Comparison of ENCODE assay signal across 1 cellular context in the genomic region with DNA sequence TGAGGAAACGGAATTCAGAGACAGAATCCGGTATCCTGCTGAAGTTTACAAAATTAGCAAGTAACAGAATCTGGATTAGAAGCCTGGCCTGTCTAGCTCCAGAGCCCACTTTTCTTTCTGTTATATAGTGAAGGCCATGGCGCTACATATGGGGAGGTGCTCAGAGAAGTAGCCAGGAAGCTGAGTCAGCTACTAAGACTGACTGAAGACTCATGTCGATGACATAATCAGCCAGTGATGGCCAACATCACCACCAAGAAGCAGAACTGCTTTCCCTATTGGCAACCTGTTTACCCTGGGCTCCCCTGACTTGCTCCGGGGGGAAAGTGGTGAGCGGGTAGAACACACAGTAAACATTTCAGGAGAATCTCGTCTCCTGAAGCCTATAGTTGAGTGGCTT.
TF ChIP-seq lines count a peak whose summit lies in the region.

No MANE protein-coding gene starts in this region.

TF ChIP-seq in SK-N-SH treated with all-trans-retinoic acid at 6 μM for 48 hours, 23 proteins besides CTCF, POLR2A, EP300 and RAD21 (continued from another document):
- TF ChIP-seq, protein P1, sequence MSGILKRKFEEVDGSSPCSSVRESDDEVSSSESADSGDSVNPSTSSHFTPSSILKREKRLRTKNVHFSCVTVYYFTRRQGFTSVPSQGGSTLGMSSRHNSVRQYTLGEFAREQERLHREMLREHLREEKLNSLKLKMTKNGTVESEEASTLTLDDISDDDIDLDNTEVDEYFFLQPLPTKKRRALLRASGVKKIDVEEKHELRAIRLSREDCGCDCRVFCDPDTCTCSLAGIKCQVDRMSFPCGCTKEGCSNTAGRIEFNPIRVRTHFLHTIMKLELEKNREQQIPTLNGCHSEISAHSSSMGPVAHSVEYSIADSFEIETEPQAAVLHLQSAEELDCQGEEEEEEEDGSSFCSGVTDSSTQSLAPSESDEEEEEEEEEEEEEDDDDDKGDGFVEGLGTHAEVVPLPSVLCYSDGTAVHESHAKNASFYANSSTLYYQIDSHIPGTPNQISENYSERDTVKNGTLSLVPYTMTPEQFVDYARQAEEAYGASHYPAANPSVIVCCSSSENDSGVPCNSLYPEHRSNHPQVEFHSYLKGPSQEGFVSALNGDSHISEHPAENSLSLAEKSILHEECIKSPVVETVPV (CRISPR knock-in tag; IDR thresholded peaks at IDR 0.05), result no peak
- TF ChIP-seq TSHZ2 (CRISPR knock-in tag; IDR thresholded peaks at IDR 0.05) (no peak), ZNF565 (CRISPR knock-in tag; conservative IDR thresholded peaks at IDR 0.05; ENCODE audit: low read depth) (no peak), SNAI2 (CRISPR knock-in tag; IDR thresholded peaks at IDR 0.05) (no peak), CSDC2 (CRISPR knock-in tag; IDR thresholded peaks at IDR 0.05) (no peak), ZNF70 (CRISPR knock-in tag; IDR thresholded peaks at IDR 0.05) (no peak)
TF ChIP-seq in SK-N-SH treated with all-trans-retinoic acid at 6 μM for 48 hours: peak in this region for 0.
